ENCODE assay signal across 33 cellular contexts in the genomic region with DNA sequence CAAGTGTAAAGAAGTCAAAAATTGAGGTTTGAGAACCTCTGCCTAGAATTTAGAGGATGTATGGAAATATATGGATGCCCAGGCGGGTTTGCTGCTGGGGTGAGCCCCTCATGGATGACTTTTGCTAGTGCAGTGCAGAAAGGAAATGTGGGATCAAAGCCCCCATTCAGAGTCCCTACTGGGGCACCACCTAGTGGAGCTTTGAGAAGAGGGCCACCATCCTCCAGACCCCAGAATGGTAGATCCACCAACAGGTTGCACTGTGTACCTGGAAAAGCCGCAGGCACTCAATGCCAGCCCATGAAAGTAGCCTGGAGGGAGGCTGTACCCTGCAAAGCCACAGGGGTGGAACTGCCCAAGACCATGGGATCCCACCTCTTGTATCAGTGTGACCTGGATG.
"Had no signal": no experiment of that assay in that cellular context is flagged by ENCODE, and none has a peak within 500 bp of the region (broad histone marks: within the 10 kb centered on the region; RNA-seq: fewer than 3 reads in every experiment).

No MANE protein-coding gene starts in this region.

- H3K9me3 Mint-ChIP-seq: type B pancreatic cell had no signal

- H3K9me3 ChIP-seq: gastroesophageal sphincter, pancreas, prostate gland, sigmoid colon, thoracic aorta, uterus had no signal

- H3K27ac ChIP-seq: gastroesophageal sphincter, pancreas, prostate gland, sigmoid colon, thoracic aorta, uterus, VCaP had no signal

- H3K36me3 Mint-ChIP-seq: activated CD4-positive, alpha-beta memory T cell treated with anti-CD3 and anti-CD28 coated beads for 36 hours; naive thymus-derived CD4-positive, alpha-beta T cell; stimulated activated effector memory CD8-positive, alpha-beta T cell treated with anti-CD3 and anti-CD28 coated beads, Interleukin-12 subunit alpha, Interleukin-12 subunit beta, amount 100 ng/mL, for 72 hours; type B pancreatic cell had no signal

- H3K36me3 ChIP-seq: gastroesophageal sphincter, pancreas, prostate gland, sigmoid colon, thoracic aorta, uterus had no signal

- H3K27me3 ChIP-seq: gastroesophageal sphincter, pancreas, sigmoid colon, uterus had no signal

- H3K27ac Mint-ChIP-seq: activated CD4-positive, alpha-beta memory T cell treated with anti-CD3 and anti-CD28 coated beads for 36 hours; activated CD4-positive, alpha-beta T cell treated with anti-CD3 and anti-CD28 coated beads, Interleukin-2, amount 10 ng/mL, durations not matched to agents 24 days and 14 days; activated T-helper 1 cell treated with anti-CD3 and anti-CD28 coated beads, Interleukin-12 subunit alpha, Interleukin-12 subunit beta, Interleukin-2, Interleukin-4 antibody, amounts not matched to agents 30 ng/mL and 10 ng/mL and 1 ng/mL, durations not matched to agents 14 hours and 24 hours and 36 hours; dendritic cell treated with granulocyte-macrophage colony-stimulating factor and Interleukin-4, amounts not matched to agents 40 ng/mL and 50 ng/mL, for 4 days; naive thymus-derived CD4-positive, alpha-beta T cell; stimulated activated effector memory CD8-positive, alpha-beta T cell treated with anti-CD3 and anti-CD28 coated beads, Interleukin-12 subunit alpha, Interleukin-12 subunit beta, amount 100 ng/mL, for 72 hours; stimulated activated naive CD8-positive, alpha-beta T cell treated with anti-CD3 and anti-CD28 coated beads, Interleukin-15, Interleukin-2, amounts not matched to agents 100 ng/mL and 50 ng/mL, for 24 hours; T-helper 1 cell treated with Interleukin-12 subunit alpha and Interleukin-12 subunit beta and Interleukin-4 antibody, amounts not matched to agents 30 μg/mL and 1 μg/mL, for 36 hours; type B pancreatic cell had no signal

- H3K4me1 Mint-ChIP-seq: activated CD4-positive, alpha-beta T cell treated with anti-CD3 and anti-CD28 coated beads, Interleukin-2, amount 10 ng/mL, durations not matched to agents 24 days and 14 days; naive thymus-derived CD4-positive, alpha-beta T cell; stimulated activated effector memory CD8-positive, alpha-beta T cell treated with anti-CD3 and anti-CD28 coated beads, Interleukin-12 subunit alpha, Interleukin-12 subunit beta, amount 100 ng/mL, for 72 hours had no signal

- H3K27me3 Mint-ChIP-seq: activated CD4-positive, alpha-beta memory T cell treated with anti-CD3 and anti-CD28 coated beads for 36 hours; activated CD4-positive, alpha-beta T cell treated with anti-CD3 and anti-CD28 coated beads, Interleukin-2, amount 10 ng/mL, durations not matched to agents 24 days and 14 days; dendritic cell treated with granulocyte-macrophage colony-stimulating factor and Interleukin-4, amounts not matched to agents 40 ng/mL and 50 ng/mL, for 4 days; stimulated activated naive CD8-positive, alpha-beta T cell treated with anti-CD3 and anti-CD28 coated beads, Interleukin-15, Interleukin-2, amounts not matched to agents 100 ng/mL and 50 ng/mL, for 24 hours; type B pancreatic cell had no signal

- DNase-seq: activated CD4-positive, alpha-beta memory T cell treated with anti-CD3 and anti-CD28 coated beads for 36 hours; activated CD4-positive, alpha-beta T cell treated with anti-CD3 and anti-CD28 coated beads, Interleukin-2, amount 10 ng/mL, durations not matched to agents 24 days and 14 days; activated CD4-positive, CD25-positive, alpha-beta regulatory T cell treated with anti-CD3 and anti-CD28 coated beads, Interleukin-2, amount 50 U/mL, for 72 hours; activated CD8-positive, alpha-beta memory T cell treated with anti-CD3 and anti-CD28 coated beads, Interleukin-2, amount 50 U/mL, for 4 hours; activated gamma-delta T cell; activated naive CD4-positive, alpha-beta T cell treated with anti-CD3 and anti-CD28 coated beads, Interleukin-2, amount 50 U/mL, for 16 hours; activated T-cell treated with anti-CD3 and anti-CD28 coated beads, Interleukin-2, amount 50 U/mL, for 1 hour; amniotic stem cell; caudate nucleus; effector CD4-positive, alpha-beta T cell; erythroblast; hippocampal formation; left colon; midbrain; naive thymus-derived CD4-positive, alpha-beta T cell; nucleus accumbens; pancreas; retina; sigmoid colon; small intestine; stimulated activated CD4-positive, alpha-beta T cell treated with anti-CD3 and anti-CD28 coated beads, Interleukin-4, amount 100 ng/mL, for 24 hours; T-helper 9 cell; uterus had no signal

- H3K4me1 ChIP-seq: gastroesophageal sphincter, pancreas, prostate gland, sigmoid colon, uterus had no signal

- ATAC-seq: gastroesophageal sphincter; left colon; naive thymus-derived CD4-positive, alpha-beta T cell; pancreas; stimulated activated effector memory CD8-positive, alpha-beta T cell treated with anti-CD3 and anti-CD28 coated beads, Interleukin-12 subunit alpha, Interleukin-12 subunit beta, amount 100 ng/mL, for 72 hours had no signal

- H3K4me3 Mint-ChIP-seq: activated CD4-positive, alpha-beta memory T cell treated with anti-CD3 and anti-CD28 coated beads for 36 hours; activated CD4-positive, alpha-beta T cell treated with anti-CD3 and anti-CD28 coated beads, Interleukin-2, amount 10 ng/mL, durations not matched to agents 24 days and 14 days; activated T-helper 1 cell treated with anti-CD3 and anti-CD28 coated beads, Interleukin-12 subunit alpha, Interleukin-12 subunit beta, Interleukin-2, Interleukin-4 antibody, amounts not matched to agents 30 ng/mL and 10 ng/mL and 1 ng/mL, durations not matched to agents 14 hours and 24 hours and 36 hours; dendritic cell treated with granulocyte-macrophage colony-stimulating factor and Interleukin-4, amounts not matched to agents 40 ng/mL and 50 ng/mL, for 4 days; naive thymus-derived CD4-positive, alpha-beta T cell; stimulated activated effector memory CD8-positive, alpha-beta T cell treated with anti-CD3 and anti-CD28 coated beads, Interleukin-12 subunit alpha, Interleukin-12 subunit beta, amount 100 ng/mL, for 72 hours; stimulated activated naive CD8-positive, alpha-beta T cell treated with anti-CD3 and anti-CD28 coated beads, Interleukin-15, Interleukin-2, amounts not matched to agents 100 ng/mL and 50 ng/mL, for 24 hours; T-helper 1 cell treated with Interleukin-12 subunit alpha and Interleukin-12 subunit beta and Interleukin-4 antibody, amounts not matched to agents 30 μg/mL and 1 μg/mL, for 36 hours; type B pancreatic cell had no signal

- H3K4me3 ChIP-seq: gastroesophageal sphincter, pancreas, prostate gland, sigmoid colon, thoracic aorta, uterus had no signal
